ENCODE assay signal across 30 cellular contexts in genomic region chr10:125190414-125190813, GRCh38.
"Had no signal": no experiment of that assay in that cellular context is flagged by ENCODE, and none has a peak within 500 bp of the region (broad histone marks: within the 10 kb centered on the region; RNA-seq: fewer than 3 reads in every experiment).

No MANE protein-coding gene starts in this region.

- H3K9me3 ChIP-seq: ascending aorta, SJCRH30, SK-N-SH had no signal

- H3K9me3 Mint-ChIP-seq: activated CD4-positive, alpha-beta T cell treated with anti-CD3 and anti-CD28 coated beads, Interleukin-2, amount 10 ng/mL, durations not matched to agents 24 days and 14 days; activated CD8-positive, alpha-beta T cell treated with anti-CD3 and anti-CD28 coated beads for 36 hours; activated T-helper 17 cell treated with anti-CD3 and anti-CD28 coated beads, Interleukin-2, amount 50 U/mL, for 72 hours; T-helper 1 cell treated with Interleukin-12 subunit alpha and Interleukin-12 subunit beta and Interleukin-4 antibody, amounts not matched to agents 30 μg/mL and 1 μg/mL, for 36 hours; T-helper 2 cell treated with Interferon-gamma antibody and Interleukin-4, amounts not matched to agents 5 μg/mL and 100 μg/mL, for 36 hours had no signal

- H3K4me3 ChIP-seq: ascending aorta, SJCRH30 had no signal

- DNase-seq: activated CD4-positive, alpha-beta T cell treated with anti-CD3 and anti-CD28 coated beads, Interleukin-2, amount 10 ng/mL, durations not matched to agents 24 days and 14 days; activated CD4-positive, alpha-beta T cell treated with anti-CD3 and anti-CD28 coated beads, Interleukin-2, amount 50 U/mL, for 4 hours; activated CD8-positive, alpha-beta T cell treated with anti-CD3 and anti-CD28 coated beads for 36 hours; activated effector memory CD4-positive, alpha-beta T cell treated with anti-CD3 and anti-CD28 coated beads, Interleukin-2, amount 50 U/mL, for 16 hours; activated naive CD4-positive, alpha-beta T cell; activated naive CD4-positive, alpha-beta T cell treated with anti-CD3 and anti-CD28 coated beads, Interleukin-2, amount 50 U/mL, for 16 hours; activated naive CD8-positive, alpha-beta T cell treated with anti-CD3 and anti-CD28 coated beads for 36 hours; activated T-cell treated with anti-CD3 and anti-CD28 coated beads, Interleukin-2, amount 50 U/mL, for 1 hour; activated T-cell treated with anti-CD3 and anti-CD28 coated beads, Interleukin-2, amount 50 U/mL, for 72 hours; amniotic stem cell; cerebellar nuclear complex; Kasumi-1; KG1; MM.1S; MV-4-11; NCI-H1092; NCI-H1436 treated with DMSO at 0.1 percent for 48 hours; NCI-H1694 treated with DMSO at 0.1 percent for 48 hours; NCI-H2029; NCI-H345; NCI-H524 treated with DMSO at 0.1 percent for 48 hours; PC-3; SHP77; SJCRH30; SK-N-SH had no signal

- H3K4me3 Mint-ChIP-seq: activated CD4-positive, alpha-beta T cell treated with anti-CD3 and anti-CD28 coated beads, Interleukin-2, amount 10 ng/mL, durations not matched to agents 24 days and 14 days; activated CD8-positive, alpha-beta T cell treated with anti-CD3 and anti-CD28 coated beads for 36 hours; activated naive CD8-positive, alpha-beta T cell treated with anti-CD3 and anti-CD28 coated beads for 36 hours; activated T-cell treated with anti-CD3 and anti-CD28 coated beads, Interleukin-2, amount 50 U/mL, for 72 hours; activated T-helper 17 cell treated with anti-CD3 and anti-CD28 coated beads, Interleukin-2, amount 50 U/mL, for 72 hours; T-helper 1 cell treated with Interleukin-12 subunit alpha and Interleukin-12 subunit beta and Interleukin-4 antibody, amounts not matched to agents 30 μg/mL and 1 μg/mL, for 36 hours; T-helper 2 cell treated with Interferon-gamma antibody and Interleukin-4, amounts not matched to agents 5 μg/mL and 100 μg/mL, for 36 hours had no signal

- H3K27ac Mint-ChIP-seq: activated CD4-positive, alpha-beta T cell treated with anti-CD3 and anti-CD28 coated beads, Interleukin-2, amount 10 ng/mL, durations not matched to agents 24 days and 14 days; activated CD8-positive, alpha-beta T cell treated with anti-CD3 and anti-CD28 coated beads for 36 hours; activated naive CD8-positive, alpha-beta T cell treated with anti-CD3 and anti-CD28 coated beads for 36 hours; activated T-cell treated with anti-CD3 and anti-CD28 coated beads, Interleukin-2, amount 50 U/mL, for 72 hours; activated T-helper 17 cell treated with anti-CD3 and anti-CD28 coated beads, Interleukin-2, amount 50 U/mL, for 72 hours; T-helper 1 cell treated with Interleukin-12 subunit alpha and Interleukin-12 subunit beta and Interleukin-4 antibody, amounts not matched to agents 30 μg/mL and 1 μg/mL, for 36 hours; T-helper 2 cell treated with Interferon-gamma antibody and Interleukin-4, amounts not matched to agents 5 μg/mL and 100 μg/mL, for 36 hours had no signal

- H3K4me2 ChIP-seq: SK-N-SH had no signal

- H3K9me2 ChIP-seq: SK-N-SH had no signal

- H3K36me3 ChIP-seq: ascending aorta, SJCRH30 had no signal

- H3K27me3 ChIP-seq: ascending aorta, SJCRH30 had no signal

- FAIRE-seq: TTC549 had no signal

- H3K4me1 ChIP-seq: ascending aorta, SJCRH30 had no signal

- H3K27me3 Mint-ChIP-seq: activated CD4-positive, alpha-beta T cell treated with anti-CD3 and anti-CD28 coated beads, Interleukin-2, amount 10 ng/mL, durations not matched to agents 24 days and 14 days; activated CD8-positive, alpha-beta T cell treated with anti-CD3 and anti-CD28 coated beads for 36 hours had no signal

- H3K36me3 Mint-ChIP-seq: activated naive CD8-positive, alpha-beta T cell treated with anti-CD3 and anti-CD28 coated beads for 36 hours had no signal

- H3K9ac ChIP-seq: SK-N-SH had no signal

- H3K4me1 Mint-ChIP-seq: activated CD4-positive, alpha-beta T cell treated with anti-CD3 and anti-CD28 coated beads, Interleukin-2, amount 10 ng/mL, durations not matched to agents 24 days and 14 days; activated naive CD8-positive, alpha-beta T cell treated with anti-CD3 and anti-CD28 coated beads for 36 hours; activated T-helper 17 cell treated with anti-CD3 and anti-CD28 coated beads, Interleukin-2, amount 50 U/mL, for 72 hours had no signal

- H3K27ac ChIP-seq: ascending aorta, SJCRH30 had no signal
